Comparison of ENCODE assay signal across 9 cellular contexts in the genomic region with DNA sequence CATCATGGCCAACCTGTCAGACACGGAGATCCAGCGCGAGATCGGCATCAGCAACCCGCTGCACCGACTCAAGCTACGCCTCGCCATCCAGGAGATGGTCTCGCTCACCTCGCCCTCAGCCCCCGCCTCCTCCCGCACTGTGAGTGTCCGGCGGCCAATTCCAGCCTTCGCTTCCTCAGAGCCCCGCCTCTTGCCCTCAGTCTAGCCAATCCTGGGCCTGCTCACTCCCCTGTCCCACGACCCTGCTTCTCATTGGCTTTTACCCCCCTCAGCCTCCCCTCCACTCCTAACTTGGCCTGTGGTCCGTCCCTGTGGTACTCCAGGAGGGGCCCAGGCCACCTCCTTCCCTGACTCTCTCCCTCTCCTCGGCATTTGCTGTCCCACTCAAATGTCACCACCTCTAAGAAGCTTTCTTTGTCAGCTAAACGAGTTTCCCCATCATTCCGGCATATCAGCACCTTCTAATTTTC. TPM values are rescaled to one million over a fixed set of nuclear protein-coding genes. Genes with fewer than 3 reads are reported as not detected.
DNase-seq lines count a peak whose midpoint lies in the region; ATAC-seq and TF ChIP-seq lines count a peak whose summit lies in the region.
"Had no signal": no experiment of that assay in that cellular context is flagged by ENCODE, and none has a peak within 500 bp of the region (broad histone marks: within the 10 kb centered on the region; RNA-seq: fewer than 3 reads in every experiment).

No MANE protein-coding gene starts in this region.

- no peak for TF ChIP-seq CTCF in RWPE2 (IDR thresholded peaks at IDR 0.05; ENCODE audit: poor library complexity, severe bottlenecking)
- no peak for TF ChIP-seq CTCF in ascending aorta (IDR thresholded peaks at IDR 0.05)
- TF ChIP-seq CTCF in left ventricle myocardium inferior (IDR thresholded peaks at IDR 0.05; ENCODE audit: borderline replicate concordance): no peak
- TF ChIP-seq CTCF in vagina (IDR thresholded peaks at IDR 0.05): no peak

- no peaks in the 10 kb centered on the region for H3K4me1 ChIP-seq in RWPE2 (ENCODE audit: insufficient read depth, poor library complexity, severe bottlenecking)
- H3K4me1 ChIP-seq in ascending aorta: peaks cover 0 to 8% of the 10 kb centered on the region in 2 donors
- peaks cover 37% of the 10 kb centered on the region for H3K4me1 ChIP-seq in left ventricle myocardium inferior
- H3K4me1 ChIP-seq in vagina: peaks cover 25% of the 10 kb centered on the region

- H3K36me3 ChIP-seq in RWPE2 (ENCODE audit: low read depth) (no peaks in the 10 kb centered on the region), ascending aorta (no peaks in the 10 kb centered on the region), left ventricle myocardium inferior (no peaks in the 10 kb centered on the region), vagina (no peaks in the 10 kb centered on the region)

- H3K4me3 ChIP-seq in RWPE2 (ENCODE audit: severe bottlenecking) (peak overlapping the region; percentile 45), ascending aorta (peak overlapping the region; percentile 41 to 67), left ventricle myocardium inferior (peak overlapping the region; percentile 70), vagina (peak overlapping the region; percentile 38 to 42)

- H3K27me3 ChIP-seq in RWPE2 (ENCODE audit: insufficient read depth, poor library complexity, severe bottlenecking) (no peaks in the 10 kb centered on the region), ascending aorta (no peaks in the 10 kb centered on the region), left ventricle myocardium inferior (ENCODE audit: low read depth) (no peaks in the 10 kb centered on the region), vagina (no peaks in the 10 kb centered on the region)

- TF ChIP-seq POLR2A in vagina (IDR thresholded peaks at IDR 0.05): no peak

- ATAC-seq in HG02943 (IDR thresholded peaks at IDR 0.05; ENCODE audit: low read depth, unreplicated experiment) (peak; percentile 59), RWPE2 (ENCODE audit: low read depth) (peak; percentile 100), HG03469 (IDR thresholded peaks at IDR 0.05; ENCODE audit: unreplicated experiment) (no peak)

- DNase-seq in DMS153 (lab: John Stamatoyannopoulos, UW) (peak; percentile 90), RWPE2 (ENCODE audit: low spot score) (peak; percentile 93), ascending aorta (ENCODE audit: low spot score in 2 of 2) (peak; percentile 64 to 94), left ventricle myocardium inferior (peak; percentile 92), posterior cingulate gyrus (peak; percentile 79 to 98 (median 87)), vagina (ENCODE audit: extremely low spot score in 2 of 2) (peak in 1 of 2 donors; percentile 88)

- intact Hi-C loops in ascending aorta (cut with DNase I): loop anchor here (2.0 to 10.0 kb wide), 2 partner anchors 14 to 358 kb away; no protein-coding TSS in a partner anchor
- intact Hi-C loops in left ventricle myocardium inferior (cut with micrococcal nuclease): no loop called here
- intact Hi-C loops in posterior cingulate gyrus (cut with DNase I): no loop called here
- intact Hi-C loops in vagina (cut with DNase I): loop anchor here (10.0 kb wide), 1 partner anchor 148 kb away; the partner anchor contains the start of genes GYS1 and RUVBL2

- H3K9me3 ChIP-seq in RWPE2 (ENCODE audit: severe bottlenecking): no peaks in the 10 kb centered on the region
- H3K9me3 ChIP-seq in ascending aorta: no peaks in the 10 kb centered on the region
- no peaks in the 10 kb centered on the region for H3K9me3 ChIP-seq in left ventricle myocardium inferior (replicated peaks)
- H3K9me3 ChIP-seq in vagina: no peaks in the 10 kb centered on the region

- H3K27ac ChIP-seq in RWPE2 (ENCODE audit: poor library complexity, severe bottlenecking): no peak overlapping the region
- H3K27ac ChIP-seq in ascending aorta: no peak overlapping the region
- H3K27ac ChIP-seq in left ventricle myocardium inferior (replicated peaks): peak overlapping the region; percentile 31
- no peak overlapping the region for H3K27ac ChIP-seq in vagina

RNA-seq across cellular contexts. Expression of gene HRC, which starts 12.3 kb away (rescaled TPM):
- total RNA-seq in ascending aorta (not detected), left ventricle myocardium inferior (1,040 TPM), vagina (0.25 TPM)
- total RNA-seq: T-helper 1 cell treated with Interleukin-12 subunit alpha and Interleukin-12 subunit beta and Interleukin-4 antibody, amounts not matched to agents 30 ng/mL and 1 ng/mL, for 36 hours had no signal

RNA-seq across cellular contexts. Expression of gene TRPM4, which starts 14.7 kb away (rescaled TPM):
- total RNA-seq in ascending aorta: 63.4 TPM
- total RNA-seq in left ventricle myocardium inferior: 31.5 TPM
- total RNA-seq in vagina: 22.8 TPM

RNA-seq across cellular contexts. Expression of gene PPFIA3, which starts 23.6 kb away (rescaled TPM):
- 33.3 TPM for total RNA-seq in ascending aorta
- total RNA-seq in left ventricle myocardium inferior: 5.7 TPM
- 4.7 TPM for total RNA-seq in vagina

RNA-seq across cellular contexts. Expression of gene C19orf73, which starts 24.0 kb away (rescaled TPM):
- total RNA-seq in ascending aorta (not detected), left ventricle myocardium inferior (1.6 TPM), vagina (not detected)

RNA-seq across cellular contexts. Expression of gene LIN7B, which starts 28.7 kb away (rescaled TPM):
- total RNA-seq in ascending aorta (42.1 TPM), left ventricle myocardium inferior (23.4 TPM), vagina (23.8 TPM)

Comparison
In these comparisons a context has a peak if more than half of its experiments do, and no peak if none do; other contexts are left out.
1. RNA of gene HRC, which starts 12.3 kb away (total RNA-seq): 1,040 TPM in left ventricle myocardium inferior (single experiment); 0.25 TPM in vagina (single experiment) and not detected in ascending aorta (single experiment); every median in the first group is over 100 times any median in the second.
2. intact Hi-C loops: an anchor here in ascending aorta (2.0 to 10.0 kb wide) and vagina (10.0 kb wide); none called in left ventricle myocardium inferior and posterior cingulate gyrus.
3. Peak in every context shown above with its lines, with median percentiles within 50 percentile points of each other: H3K4me3 ChIP-seq.